Comparison of ENCODE assay signal across 20 cellular contexts in the genomic region with DNA sequence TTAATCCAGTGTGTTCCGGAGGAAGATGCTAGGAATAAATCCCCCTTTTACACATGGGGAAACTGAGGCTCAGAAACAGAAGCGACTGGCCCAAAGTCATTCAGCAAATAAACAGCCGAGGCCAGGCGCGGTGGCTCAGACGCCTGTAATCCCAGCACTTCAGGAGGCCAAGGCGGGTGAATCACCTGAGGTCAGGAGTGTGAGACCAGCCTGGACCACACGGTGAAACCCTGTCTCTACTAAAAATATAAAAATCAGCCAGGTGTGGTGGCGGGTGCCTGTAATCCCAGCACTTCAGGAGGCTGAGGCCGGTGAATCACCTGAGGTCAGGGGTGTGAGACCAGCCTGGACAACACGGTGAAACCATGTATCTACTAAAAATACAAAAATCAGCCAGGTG. TPM values are rescaled to one million over a fixed set of nuclear protein-coding genes. Genes with fewer than 3 reads are reported as not detected.
A peak's percentile ranks its signal among the peaks of the same experiment; 100 is the strongest.
DNase-seq lines count a peak whose midpoint lies in the region; ATAC-seq lines count a peak whose summit lies in the region.
"Had no signal": no experiment of that assay in that cellular context is flagged by ENCODE, and none has a peak within 500 bp of the region (broad histone marks: within the 10 kb centered on the region; RNA-seq: fewer than 3 reads in every experiment).

No MANE protein-coding gene starts in this region.

- peak overlapping the region; percentile 100 for H3K27ac ChIP-seq in substantia nigra (ENCODE audit: low read depth, low read length, poor library complexity, severe bottlenecking)
- H3K27ac ChIP-seq: neutrophil, testis had no signal

- peak overlapping the region; percentile 54 for H3K27ac Mint-ChIP-seq in activated naive CD8-positive, alpha-beta T cell
- peak overlapping the region in 3 of 10 donors; percentile 31 to 77 (median 63) for H3K27ac Mint-ChIP-seq in naive thymus-derived CD8-positive, alpha-beta T cell
- H3K27ac Mint-ChIP-seq: activated T-helper 17 cell treated with anti-CD3 and anti-CD28 coated beads, Interleukin-2, amount 50 U/mL, for 72 hours; dendritic cell treated with granulocyte-macrophage colony-stimulating factor and Interleukin-4, amounts not matched to agents 40 ng/mL and 50 ng/mL, for 4 days had no signal

- H3K4me1 Mint-ChIP-seq in activated naive CD8-positive, alpha-beta T cell (ENCODE audit: low read depth): peaks cover 7% of the 10 kb centered on the region
- peaks cover 2 to 22% (median 12%) of the 10 kb centered on the region in 4 donors for H3K4me1 Mint-ChIP-seq in naive thymus-derived CD8-positive, alpha-beta T cell
- H3K4me1 Mint-ChIP-seq: activated T-helper 17 cell treated with anti-CD3 and anti-CD28 coated beads, Interleukin-2, amount 50 U/mL, for 72 hours had no signal

- POLR2A ChIA-PET in naive thymus-derived CD8-positive, alpha-beta T cell (lab: Charles Lee): interaction anchor here (0.7 to 0.8 kb wide), 2 partner anchors 10 to 15 kb away, joined by 3 read pairs; no protein-coding TSS in a partner anchor

- ATAC-seq in naive thymus-derived CD8-positive, alpha-beta T cell: no peak
- ATAC-seq: activated T-helper 17 cell treated with anti-CD3 and anti-CD28 coated beads, Interleukin-2, amount 50 U/mL, for 72 hours; mucosa of descending colon had no signal

- DNase-seq in HK-2 (ENCODE audit: unreplicated experiment) (peak; percentile 44), substantia nigra (lab: John Stamatoyannopoulos, UW) (no peak), NCI-H82 treated with DMSO at 0.1 percent for 48 hours (lab: John Stamatoyannopoulos, UW; ENCODE audit: unreplicated experiment) (no peak), COLO668 (lab: John Stamatoyannopoulos, UW; ENCODE audit: unreplicated experiment) (no peak), C1 segment of cervical spinal cord (lab: John Stamatoyannopoulos, UW) (no peak)
- no peak for DNase-seq in naive thymus-derived CD8-positive, alpha-beta T cell
- DNase-seq: COR-L47, EL, MG63, mucosa of descending colon, NCI-H1436 treated with DMSO at 0.1 percent for 48 hours, NCI-H2171, NCI-H526 treated with DMSO at 0.1 percent for 48 hours, retina, testis had no signal

- H3K9me3 Mint-ChIP-seq in activated naive CD8-positive, alpha-beta T cell (ENCODE audit: low read depth): no peaks in the 10 kb centered on the region
- no peaks in the 10 kb centered on the region for H3K9me3 Mint-ChIP-seq in naive thymus-derived CD8-positive, alpha-beta T cell
- H3K9me3 Mint-ChIP-seq: activated T-helper 17 cell treated with anti-CD3 and anti-CD28 coated beads, Interleukin-2, amount 50 U/mL, for 72 hours; dendritic cell treated with granulocyte-macrophage colony-stimulating factor and Interleukin-4, amounts not matched to agents 40 ng/mL and 50 ng/mL, for 4 days had no signal

- H3K4me3 Mint-ChIP-seq in activated naive CD8-positive, alpha-beta T cell: peak overlapping the region; percentile 47
- peak overlapping the region in 7 of 10 donors; percentile 2 to 53 (median 12) for H3K4me3 Mint-ChIP-seq in naive thymus-derived CD8-positive, alpha-beta T cell
- H3K4me3 Mint-ChIP-seq: activated T-helper 17 cell treated with anti-CD3 and anti-CD28 coated beads, Interleukin-2, amount 50 U/mL, for 72 hours had no signal

- H3K27me3 Mint-ChIP-seq in activated naive CD8-positive, alpha-beta T cell: no peaks in the 10 kb centered on the region
- no peaks in the 10 kb centered on the region for H3K27me3 Mint-ChIP-seq in naive thymus-derived CD8-positive, alpha-beta T cell
- H3K27me3 Mint-ChIP-seq: activated T-helper 17 cell treated with anti-CD3 and anti-CD28 coated beads, Interleukin-2, amount 50 U/mL, for 72 hours had no signal

- H3K36me3 Mint-ChIP-seq in activated naive CD8-positive, alpha-beta T cell: no peaks in the 10 kb centered on the region
- no peaks in the 10 kb centered on the region for H3K36me3 Mint-ChIP-seq in naive thymus-derived CD8-positive, alpha-beta T cell

RNA-seq across cellular contexts. Expression of a gene that starts 11.6 kb away (rescaled TPM):
- 10 to 100 TPM; 15.9 to 17.3 TPM for total RNA-seq in naive thymus-derived CD8-positive, alpha-beta T cell
- polyA plus RNA-seq in naive thymus-derived CD8-positive, alpha-beta T cell: 10 to 100 TPM; 14.1 to 17.3 (median 15.2) TPM

RNA-seq across cellular contexts. Expression of a gene that starts 23.7 kb away (rescaled TPM):
- 10 to 100 TPM; 28.7 to 34.2 TPM for total RNA-seq in naive thymus-derived CD8-positive, alpha-beta T cell
- polyA plus RNA-seq in naive thymus-derived CD8-positive, alpha-beta T cell: 1 to 10 TPM; 2.3 to 5.9 (median 3.6) TPM
- total RNA-seq: endothelial cell of umbilical vein had no signal

RNA-seq across cellular contexts. Expression of a gene that starts 30.3 kb away (rescaled TPM):
- under 1 TPM; 0.30 to 0.36 TPM for total RNA-seq in naive thymus-derived CD8-positive, alpha-beta T cell
- under 1 TPM; 0.07 to 0.52 (median 0.09) TPM for polyA plus RNA-seq in naive thymus-derived CD8-positive, alpha-beta T cell

RNA-seq across cellular contexts. Expression of a gene that starts 47.5 kb away (rescaled TPM):
- total RNA-seq in naive thymus-derived CD8-positive, alpha-beta T cell: 1 to 10 TPM; 7.2 to 7.6 TPM
- 1 to 10 TPM; 2.4 to 8.5 (median 3.3) TPM for polyA plus RNA-seq in naive thymus-derived CD8-positive, alpha-beta T cell
